In the genomic region with DNA sequence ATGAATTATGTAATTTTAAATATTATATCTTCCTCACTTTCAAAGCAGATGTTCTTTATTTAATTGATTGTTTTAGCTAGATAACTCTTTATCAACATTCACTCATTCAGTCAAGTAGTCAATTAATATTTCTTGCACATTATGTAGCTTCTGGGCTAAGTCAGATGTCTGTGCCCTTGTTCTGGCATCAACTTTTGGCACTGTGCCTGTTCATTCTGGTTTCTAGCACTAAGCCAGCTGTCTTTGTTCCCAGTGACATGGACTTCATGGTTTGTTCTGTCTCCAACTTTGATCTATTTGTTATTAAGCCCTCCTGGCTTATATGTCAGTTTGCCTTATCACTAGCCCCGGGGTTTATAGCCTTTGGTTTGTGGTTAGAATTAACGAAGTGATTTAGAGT, we compare ENCODE assay signal across 16 cellular contexts.
A peak's percentile ranks its signal among the peaks of the same experiment; 100 is the strongest.
DNase-seq lines count a peak whose midpoint lies in the region; TF ChIP-seq lines count a peak whose summit lies in the region.
"Had no signal": no experiment of that assay in that cellular context is flagged by ENCODE, and none has a peak within 500 bp of the region (broad histone marks: within the 10 kb centered on the region; RNA-seq: fewer than 3 reads in every experiment).

No MANE protein-coding gene starts in this region.

- H3K27me3 Mint-ChIP-seq in HFFc6 (ENCODE audit: insufficient read depth), result no peaks in the 10 kb centered on the region
- H3K27me3 Mint-ChIP-seq in activated CD4-positive, alpha-beta memory T cell treated with anti-CD3 and anti-CD28 coated beads, Interleukin-2, amount 10 ng/mL, durations not matched to agents 7 days and 5 days, result no peaks in the 10 kb centered on the region
- H3K27me3 Mint-ChIP-seq: activated naive CD8-positive, alpha-beta T cell treated with anti-CD3 and anti-CD28 coated beads for 36 hours had no signal

- no peak overlapping the region for H3K27ac ChIP-seq in SJCRH30
- H3K27ac ChIP-seq: BLaER1, coronary artery had no signal

- no peaks in the 10 kb centered on the region for H3K4me1 ChIP-seq in SJCRH30
- H3K4me1 ChIP-seq: BLaER1 had no signal

- H3K36me3 Mint-ChIP-seq in HFFc6 (ENCODE audit: low read depth), result no peaks in the 10 kb centered on the region
- H3K36me3 Mint-ChIP-seq in activated CD4-positive, alpha-beta memory T cell treated with anti-CD3 and anti-CD28 coated beads, Interleukin-2, amount 10 ng/mL, durations not matched to agents 7 days and 5 days (ENCODE audit: low read depth), result no peaks in the 10 kb centered on the region
- H3K36me3 Mint-ChIP-seq: activated naive CD8-positive, alpha-beta T cell treated with anti-CD3 and anti-CD28 coated beads for 36 hours had no signal

- no peak overlapping the region for H3K4me3 Mint-ChIP-seq in HFFc6
- no peak overlapping the region for H3K4me3 Mint-ChIP-seq in activated CD4-positive, alpha-beta memory T cell treated with anti-CD3 and anti-CD28 coated beads, Interleukin-2, amount 10 ng/mL, durations not matched to agents 7 days and 5 days
- H3K4me3 Mint-ChIP-seq: activated naive CD8-positive, alpha-beta T cell treated with anti-CD3 and anti-CD28 coated beads for 36 hours; activated T-helper 1 cell treated with anti-CD3 and anti-CD28 coated beads, Interleukin-12 subunit alpha, Interleukin-12 subunit beta, Interleukin-2, Interleukin-4 antibody, amounts not matched to agents 30 ng/mL and 10 ng/mL and 1 ng/mL, durations not matched to agents 14 hours and 24 hours and 36 hours; nephron had no signal

- no peaks in the 10 kb centered on the region for H3K9me3 ChIP-seq in SJCRH30 (replicated peaks)
- H3K9me3 ChIP-seq: BLaER1 had no signal

- no peaks in the 10 kb centered on the region for H3K4me1 Mint-ChIP-seq in HFFc6 (ENCODE audit: low read depth)
- no peaks in the 10 kb centered on the region for H3K4me1 Mint-ChIP-seq in activated CD4-positive, alpha-beta memory T cell treated with anti-CD3 and anti-CD28 coated beads, Interleukin-2, amount 10 ng/mL, durations not matched to agents 7 days and 5 days
- H3K4me1 Mint-ChIP-seq: activated naive CD8-positive, alpha-beta T cell treated with anti-CD3 and anti-CD28 coated beads for 36 hours had no signal

- POLR2A ChIA-PET in activated CD4-positive, alpha-beta memory T cell treated with anti-CD3 and anti-CD28 coated beads, Interleukin-2, amount 10 ng/mL, durations not matched to agents 7 days and 5 days (lab: Charles Lee), result no interaction called here

- no peak overlapping the region for H3K4me3 ChIP-seq in SJCRH30
- H3K4me3 ChIP-seq: BLaER1, coronary artery had no signal

- peaks cover 14% of the 10 kb centered on the region for H3K9me3 Mint-ChIP-seq in HFFc6
- no peaks in the 10 kb centered on the region for H3K9me3 Mint-ChIP-seq in activated CD4-positive, alpha-beta memory T cell treated with anti-CD3 and anti-CD28 coated beads, Interleukin-2, amount 10 ng/mL, durations not matched to agents 7 days and 5 days
- H3K9me3 Mint-ChIP-seq: activated naive CD8-positive, alpha-beta T cell treated with anti-CD3 and anti-CD28 coated beads for 36 hours; activated T-helper 1 cell treated with anti-CD3 and anti-CD28 coated beads, Interleukin-12 subunit alpha, Interleukin-12 subunit beta, Interleukin-2, Interleukin-4 antibody, amounts not matched to agents 30 ng/mL and 10 ng/mL and 1 ng/mL, durations not matched to agents 14 hours and 24 hours and 36 hours; nephron had no signal

- TF ChIP-seq CTCF in HFFc6 (IDR thresholded peaks at IDR 0.05), result no peak

- H3K36me3 ChIP-seq in SJCRH30, result no peaks in the 10 kb centered on the region
- H3K36me3 ChIP-seq: BLaER1 had no signal

- no peaks in the 10 kb centered on the region for H3K27me3 ChIP-seq in SJCRH30
- H3K27me3 ChIP-seq: BLaER1 had no signal

- DNase-seq in NCI-H2029 treated with DMSO at 0.1 percent for 48 hours (lab: John Stamatoyannopoulos, UW), result peak; percentile 9
- no peak for DNase-seq in NCI-H2029 (lab: John Stamatoyannopoulos, UW)
- peak; percentile 81 for DNase-seq in LHCN-M2 (ENCODE audit: low read depth)
- peak; percentile 8 to 29 for DNase-seq in SJCRH30
- DNase-seq in renal cortical epithelial cell (ENCODE audit: low read depth), result peak; percentile 2
- no peak for DNase-seq in HFFc6
- no peak for DNase-seq in activated CD4-positive, alpha-beta memory T cell treated with anti-CD3 and anti-CD28 coated beads, Interleukin-2, amount 10 ng/mL, durations not matched to agents 7 days and 5 days
- no peak for DNase-seq in NCI-H510A treated with DMSO at 0.1 percent for 48 hours (lab: John Stamatoyannopoulos, UW)
- DNase-seq: activated naive CD8-positive, alpha-beta T cell treated with anti-CD3 and anti-CD28 coated beads for 36 hours; hypothalamus; OCI-M1; posterior cingulate gyrus had no signal

- CTCF ChIA-PET in activated CD4-positive, alpha-beta memory T cell treated with anti-CD3 and anti-CD28 coated beads, Interleukin-2, amount 10 ng/mL, durations not matched to agents 7 days and 5 days (lab: Charles Lee), result no interaction called here

- no peak overlapping the region for H3K27ac Mint-ChIP-seq in HFFc6
- no peak overlapping the region for H3K27ac Mint-ChIP-seq in activated CD4-positive, alpha-beta memory T cell treated with anti-CD3 and anti-CD28 coated beads, Interleukin-2, amount 10 ng/mL, durations not matched to agents 7 days and 5 days
- H3K27ac Mint-ChIP-seq: activated naive CD8-positive, alpha-beta T cell treated with anti-CD3 and anti-CD28 coated beads for 36 hours; activated T-helper 1 cell treated with anti-CD3 and anti-CD28 coated beads, Interleukin-12 subunit alpha, Interleukin-12 subunit beta, Interleukin-2, Interleukin-4 antibody, amounts not matched to agents 30 ng/mL and 10 ng/mL and 1 ng/mL, durations not matched to agents 14 hours and 24 hours and 36 hours; nephron had no signal

Comparison
In these comparisons a context has a peak if more than half of its experiments do, and no peak if none do; other contexts are left out.
1. DNase-seq: peak in NCI-H2029 treated with DMSO at 0.1 percent for 48 hours (single experiment), LHCN-M2 (single experiment), SJCRH30 (2 of 2) and renal cortical epithelial cell (single experiment); none in NCI-H2029 (single experiment), HFFc6 (single experiment), activated CD4-positive, alpha-beta memory T cell treated with anti-CD3 and anti-CD28 coated beads, Interleukin-2, amount 10 ng/mL, durations not matched to agents 7 days and 5 days (single experiment) and NCI-H510A treated with DMSO at 0.1 percent for 48 hours (single experiment).